ENCODE assay signal across 1 cellular context in genomic region chr9:93048706-93049448, GRCh38.
A peak's percentile ranks its signal among the peaks of the same experiment; 100 is the strongest.
TF ChIP-seq lines count a peak whose summit lies in the region.

No MANE protein-coding gene starts in this region.

TF ChIP-seq in HEK293, 187 proteins besides CTCF, POLR2A, EP300 and RAD21:
- TF ChIP-seq REST (tag by site-specific recombination; IDR thresholded peaks at IDR 0.05) (no peak), SCRT2 (tag by site-specific recombination; IDR thresholded peaks at IDR 0.05) (peak; percentile 60)
TF ChIP-seq in HEK293: peak in this region for 1.
